Comparison of ENCODE assay signal across 1 cellular context in genomic region chr2:30701782-30702181, GRCh38.
TF ChIP-seq lines count a peak whose summit lies in the region.

No MANE protein-coding gene starts in this region.

TF ChIP-seq in SK-N-SH, 30 proteins besides CTCF, POLR2A, EP300 and RAD21 (continued from another document):
- TF ChIP-seq, protein P1, sequence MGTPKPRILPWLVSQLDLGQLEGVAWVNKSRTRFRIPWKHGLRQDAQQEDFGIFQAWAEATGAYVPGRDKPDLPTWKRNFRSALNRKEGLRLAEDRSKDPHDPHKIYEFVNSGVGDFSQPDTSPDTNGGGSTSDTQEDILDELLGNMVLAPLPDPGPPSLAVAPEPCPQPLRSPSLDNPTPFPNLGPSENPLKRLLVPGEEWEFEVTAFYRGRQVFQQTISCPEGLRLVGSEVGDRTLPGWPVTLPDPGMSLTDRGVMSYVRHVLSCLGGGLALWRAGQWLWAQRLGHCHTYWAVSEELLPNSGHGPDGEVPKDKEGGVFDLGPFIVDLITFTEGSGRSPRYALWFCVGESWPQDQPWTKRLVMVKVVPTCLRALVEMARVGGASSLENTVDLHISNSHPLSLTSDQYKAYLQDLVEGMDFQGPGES (IDR thresholded peaks at IDR 0.05; ENCODE audit: low read depth, low read length), result no peak
- TF ChIP-seq ZBTB33 (IDR thresholded peaks at IDR 0.05; ENCODE audit: borderline replicate concordance, low read depth), result no peak
- no peak for TF ChIP-seq EZH2phosphoT487 (IDR thresholded peaks at IDR 0.05; ENCODE audit: borderline replicate concordance, low read depth)
- TF ChIP-seq MEF2A (IDR thresholded peaks at IDR 0.05; ENCODE audit: borderline replicate concordance, low read depth), result no peak
- no peak for TF ChIP-seq FOXM1 (IDR thresholded peaks at IDR 0.05; ENCODE audit: low read depth)
- TF ChIP-seq FOSL2 (IDR thresholded peaks at IDR 0.05; ENCODE audit: borderline replicate concordance, low read depth), result no peak
- TF ChIP-seq SMC3 (IDR thresholded peaks at IDR 0.05; ENCODE audit: low read depth, low read length), result no peak
- TF ChIP-seq POLR2AphosphoS5 (IDR thresholded peaks at IDR 0.05; ENCODE audit: low read depth, low read length), result no peak
- TF ChIP-seq MAX (IDR thresholded peaks at IDR 0.05; ENCODE audit: low read depth), result no peak
